ENCODE assay signal across 8 cellular contexts in genomic region chr11:120212259-120212888, GRCh38. TPM values are rescaled to one million over a fixed set of nuclear protein-coding genes. Genes with fewer than 3 reads are reported as not detected.
DNase-seq lines count a peak whose midpoint lies in the region; ATAC-seq, FAIRE-seq and TF ChIP-seq lines count a peak whose summit lies in the region.

No MANE protein-coding gene starts in this region.

- peaks cover 7% of the 10 kb centered on the region for H3F3A ChIP-seq in smooth muscle cell (ENCODE audit: low read depth)

- H3K4me3 ChIP-seq in HEK293 (ENCODE audit: low read depth, low read length) (no peak overlapping the region), astrocyte (ENCODE audit: insufficient read depth, low read depth, low read length) (peak overlapping the region; percentile 54), iPS-20b (ENCODE audit: low read length) (peak overlapping the region; percentile 34; the same call in 1 of the 2 replicates), smooth muscle cell (peak overlapping the region; percentile 74)

- H3K27ac ChIP-seq in HEK293 (ENCODE audit: extremely low read depth, low read depth, low read length) (no peak overlapping the region), astrocyte (ENCODE audit: low read depth, low read length) (no peak overlapping the region), iPS-20b (ENCODE audit: low read length) (no peak overlapping the region), smooth muscle cell (ENCODE audit: low read depth) (peak overlapping the region; percentile 50)

- TF ChIP-seq CTCF in HEK293 (tag by site-specific recombination; IDR thresholded peaks at IDR 0.05): no peak
- no peak for TF ChIP-seq CTCF in astrocyte (IDR thresholded peaks at IDR 0.05; ENCODE audit: insufficient read depth, low read depth, low read length)
- no peak for TF ChIP-seq CTCF in smooth muscle cell (IDR thresholded peaks at IDR 0.05; ENCODE audit: borderline replicate concordance, insufficient read depth, poor library complexity, severe bottlenecking)

- H3K36me3 ChIP-seq in HEK293 (ENCODE audit: control insufficient read depth in 2 of 2, insufficient read depth in 1 of 2, low read length in 2 of 2) (peaks cover 0 to 16% of the 10 kb centered on the region in 2 experiments; a peak in 1 of 3 replicates), astrocyte (ENCODE audit: insufficient read depth, low read length) (no peaks in the 10 kb centered on the region), iPS-20b (ENCODE audit: insufficient read depth, low read depth, low read length) (no peaks in the 10 kb centered on the region), smooth muscle cell (ENCODE audit: low read depth) (no peaks in the 10 kb centered on the region)

- H3K27ac Mint-ChIP-seq in astrocyte (ENCODE audit: unreplicated experiment): peak overlapping the region; percentile 19

- ATAC-seq in HG03280 (IDR thresholded peaks at IDR 0.05; ENCODE audit: unreplicated experiment): no peak

- H4K20me1 ChIP-seq in astrocyte (ENCODE audit: insufficient read depth, low read length) (peaks cover 54% of the 10 kb centered on the region), smooth muscle cell (ENCODE audit: low read depth) (peaks cover 45% of the 10 kb centered on the region)

- H3K4me1 ChIP-seq in HEK293 (ENCODE audit: control insufficient read depth, insufficient read depth, low read length) (peaks cover 7% of the 10 kb centered on the region; the same call in 1 of the 2 replicates), astrocyte (ENCODE audit: insufficient read depth, low read length) (peaks cover 38% of the 10 kb centered on the region), iPS-20b (ENCODE audit: insufficient read depth, low read length) (peaks cover 13% of the 10 kb centered on the region; the same call in 1 of the 2 replicates), smooth muscle cell (ENCODE audit: low read depth) (peaks cover 20% of the 10 kb centered on the region)

- CTCF ChIA-PET in HEK293 (lab: Yijun Ruan, JAX): interaction anchor here (0.6 to 2.5 kb wide), 4 partner anchors 11 to 880 kb away, joined by 3 to 10 read pairs (median 4); no protein-coding TSS in a partner anchor

- 19% methylated on average over 14 of the region's 14 CpGs for WGBS in smooth muscle cell (ENCODE audit: low lambda C conversion rate)

- H3K79me2 ChIP-seq in astrocyte (ENCODE audit: insufficient read depth, low read length) (peaks cover 38% of the 10 kb centered on the region), smooth muscle cell (ENCODE audit: low read depth) (peaks cover 61% of the 10 kb centered on the region)

- peak overlapping the region; percentile 61 for H3K9ac ChIP-seq in astrocyte (ENCODE audit: low read length)
- H3K9ac ChIP-seq in iPS-20b (ENCODE audit: low read depth, low read length): no peak overlapping the region
- peak overlapping the region; percentile 44 for H3K9ac ChIP-seq in smooth muscle cell (ENCODE audit: low read depth)

- H3K27me3 ChIP-seq in astrocyte (ENCODE audit: insufficient read depth, low read length) (no peaks in the 10 kb centered on the region), iPS-20b (ENCODE audit: insufficient read depth, low read length) (peaks cover 96% of the 10 kb centered on the region), smooth muscle cell (ENCODE audit: low read depth) (no peaks in the 10 kb centered on the region)

- H3K27me3 Mint-ChIP-seq in astrocyte (ENCODE audit: low read depth, unreplicated experiment): peaks cover 26% of the 10 kb centered on the region

- H3K4me1 Mint-ChIP-seq in astrocyte (ENCODE audit: low read depth, unreplicated experiment): peaks cover 25% of the 10 kb centered on the region

- FAIRE-seq in astrocyte (lab: Jason Lieb, UNC): no peak

- H2AFZ ChIP-seq in astrocyte (ENCODE audit: low read depth, low read length): no peak overlapping the region
- no peak overlapping the region for H2AFZ ChIP-seq in smooth muscle cell (ENCODE audit: low read depth)

- H3K4me2 ChIP-seq in astrocyte (ENCODE audit: low read length) (peak overlapping the region; percentile 89), smooth muscle cell (peak overlapping the region; percentile 92)

- peaks cover 2% of the 10 kb centered on the region for H3K9me3 Mint-ChIP-seq in astrocyte (ENCODE audit: unreplicated experiment)

- POLR2A ChIA-PET in HEK293 (lab: Yijun Ruan, JAX): no interaction called here

- no peak for DNase-seq in astrocyte (ENCODE audit: low read depth)
- DNase-seq in smooth muscle cell (lab: John Stamatoyannopoulos, UW; ENCODE audit: unreplicated experiment): no peak
- DNase-seq in stimulated activated CD4-positive, alpha-beta T cell treated with anti-CD3 and anti-CD28 coated beads, Interleukin-4, amount 100 ng/mL, for 4 hours: no peak
- no peak for DNase-seq in activated CD4-positive, alpha-beta T cell treated with anti-CD3 and anti-CD28 coated beads, Interleukin-2, amount 50 U/mL, for 48 hours
- no peak for DNase-seq in NCI-H1436 treated with DMSO at 0.1 percent for 48 hours (lab: John Stamatoyannopoulos, UW)

- H3K9me3 ChIP-seq in HEK293 (ENCODE audit: control insufficient read depth, insufficient read depth, low read depth, low read length): no peaks in the 10 kb centered on the region
- H3K9me3 ChIP-seq in astrocyte (ENCODE audit: insufficient read depth, low read depth, low read length): no peaks in the 10 kb centered on the region
- no peaks in the 10 kb centered on the region for H3K9me3 ChIP-seq in iPS-20b (ENCODE audit: insufficient read depth, low read depth, low read length)
- no peaks in the 10 kb centered on the region for H3K9me3 ChIP-seq in smooth muscle cell (replicated peaks; ENCODE audit: low read depth)

- peaks cover 9% of the 10 kb centered on the region for H3K36me3 Mint-ChIP-seq in astrocyte (ENCODE audit: low read depth, unreplicated experiment)

- H3K4me3 Mint-ChIP-seq in astrocyte (ENCODE audit: unreplicated experiment): peak overlapping the region; percentile 98

TF ChIP-seq in HEK293, 187 proteins besides CTCF, POLR2A, EP300 and RAD21:
- TF ChIP-seq ZNF335 (tag by site-specific recombination; conservative IDR thresholded peaks at IDR 0.05) (0 out of 2 replicates have a peak, but pooled peaks have one; percentile 12), ZNF518A (tag by site-specific recombination; conservative IDR thresholded peaks at IDR 0.05; ENCODE audit: low read depth) (no peak)

RNA-seq across cellular contexts. Expression of gene OAF, which starts 1.5 kb away (rescaled TPM):
- total RNA-seq in astrocyte: 20.9 and 22.5 TPM in 2 replicates
- total RNA-seq in smooth muscle cell: 41.6 and 42.9 TPM in 2 replicates
- polyA plus RNA-seq in smooth muscle cell: 69.8 and 112 TPM in 2 replicates

RNA-seq across cellular contexts. Expression of gene POU2F3, which starts 27.6 kb away (rescaled TPM):
- 0.20 TPM in 1 of 2 replicates, not detected in the other for total RNA-seq in astrocyte
- 2.8 TPM in 1 of 2 replicates, not detected in the other for total RNA-seq in smooth muscle cell
- polyA plus RNA-seq in smooth muscle cell: 0.34 TPM in 1 of 2 replicates, not detected in the other
